1 cellular context compared by ENCODE assay signal in the genomic region with DNA sequence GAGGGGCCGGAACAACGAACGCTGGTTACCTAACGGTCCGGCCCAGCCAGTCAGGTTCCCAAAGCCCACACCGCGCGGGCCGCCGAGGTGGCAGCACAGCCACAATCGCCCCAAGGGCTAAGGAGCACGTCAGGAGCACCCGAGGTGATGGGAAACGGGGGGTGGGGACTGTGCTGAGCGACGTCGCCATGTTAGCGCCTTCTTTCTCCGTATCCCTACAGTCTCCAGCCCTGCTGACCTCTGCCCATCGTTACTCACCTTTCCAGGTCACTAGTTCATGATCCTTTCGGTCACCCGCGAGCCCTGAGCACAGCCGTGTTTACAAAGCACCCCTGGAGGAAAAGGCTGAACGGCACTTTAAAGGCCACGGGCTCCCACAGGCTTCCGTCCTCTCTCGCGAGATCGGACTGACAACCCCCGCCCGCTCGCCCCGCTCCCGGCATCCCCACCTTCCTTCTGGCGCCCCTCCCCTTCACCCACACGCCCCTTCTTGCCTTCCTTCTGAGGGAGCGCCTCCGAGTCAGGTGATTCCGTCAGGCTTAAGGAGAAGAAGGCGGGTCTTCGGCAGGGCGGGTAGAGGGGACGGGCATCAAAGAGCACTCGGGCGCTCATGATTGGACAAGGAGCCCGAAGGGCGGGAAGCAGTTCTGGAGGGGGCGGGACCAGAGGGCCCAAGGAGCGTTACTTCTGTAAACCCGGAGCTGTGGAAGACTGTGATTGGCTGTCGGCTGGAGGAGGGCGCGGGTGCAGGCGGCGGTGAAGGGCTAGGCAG.
TF ChIP-seq lines count a peak whose summit lies in the region.

A gene with protein sequence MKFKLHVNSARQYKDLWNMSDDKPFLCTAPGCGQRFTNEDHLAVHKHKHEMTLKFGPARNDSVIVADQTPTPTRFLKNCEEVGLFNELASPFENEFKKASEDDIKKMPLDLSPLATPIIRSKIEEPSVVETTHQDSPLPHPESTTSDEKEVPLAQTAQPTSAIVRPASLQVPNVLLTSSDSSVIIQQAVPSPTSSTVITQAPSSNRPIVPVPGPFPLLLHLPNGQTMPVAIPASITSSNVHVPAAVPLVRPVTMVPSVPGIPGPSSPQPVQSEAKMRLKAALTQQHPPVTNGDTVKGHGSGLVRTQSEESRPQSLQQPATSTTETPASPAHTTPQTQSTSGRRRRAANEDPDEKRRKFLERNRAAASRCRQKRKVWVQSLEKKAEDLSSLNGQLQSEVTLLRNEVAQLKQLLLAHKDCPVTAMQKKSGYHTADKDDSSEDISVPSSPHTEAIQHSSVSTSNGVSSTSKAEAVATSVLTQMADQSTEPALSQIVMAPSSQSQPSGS (minus strand): TSS at position 412 of the 772 bp plus-strand sequence. CDS start 31,760 bp downstream, outside the sequence.

TF ChIP-seq in GM12878, 131 proteins besides CTCF, POLR2A, EP300 and RAD21 (continued from another document and continues in another):
- TF ChIP-seq, protein P1, sequence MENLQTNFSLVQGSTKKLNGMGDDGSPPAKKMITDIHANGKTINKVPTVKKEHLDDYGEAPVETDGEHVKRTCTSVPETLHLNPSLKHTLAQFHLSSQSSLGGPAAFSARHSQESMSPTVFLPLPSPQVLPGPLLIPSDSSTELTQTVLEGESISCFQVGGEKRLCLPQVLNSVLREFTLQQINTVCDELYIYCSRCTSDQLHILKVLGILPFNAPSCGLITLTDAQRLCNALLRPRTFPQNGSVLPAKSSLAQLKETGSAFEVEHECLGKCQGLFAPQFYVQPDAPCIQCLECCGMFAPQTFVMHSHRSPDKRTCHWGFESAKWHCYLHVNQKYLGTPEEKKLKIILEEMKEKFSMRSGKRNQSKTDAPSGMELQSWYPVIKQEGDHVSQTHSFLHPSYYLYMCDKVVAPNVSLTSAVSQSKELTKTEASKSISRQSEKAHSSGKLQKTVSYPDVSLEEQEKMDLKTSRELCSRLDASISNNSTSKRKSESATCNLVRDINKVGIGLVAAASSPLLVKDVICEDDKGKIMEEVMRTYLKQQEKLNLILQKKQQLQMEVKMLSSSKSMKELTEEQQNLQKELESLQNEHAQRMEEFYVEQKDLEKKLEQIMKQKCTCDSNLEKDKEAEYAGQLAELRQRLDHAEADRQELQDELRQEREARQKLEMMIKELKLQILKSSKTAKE (IDR thresholded peaks at IDR 0.05; ENCODE audit: low read depth, poor library complexity, severe bottlenecking), result no peak
- TF ChIP-seq STAT1 (conservative IDR thresholded peaks at IDR 0.05) (no peak), STAT3 (IDR thresholded peaks at IDR 0.05; ENCODE audit: low read depth, low read length) (no peak), MEF2A (IDR thresholded peaks at IDR 0.05; ENCODE audit: insufficient read depth, low read depth, low read length) (no peak), JUNB (IDR thresholded peaks at IDR 0.05) (no peak), NKRF (conservative IDR thresholded peaks at IDR 0.05) (peak; percentile 85), USF1 (IDR thresholded peaks at IDR 0.05; ENCODE audit: borderline replicate concordance, extremely low read length, insufficient read depth, low read depth, low read length) (peak; percentile 38), PML (IDR thresholded peaks at IDR 0.05; ENCODE audit: low read length) (peak; percentile 79; the same call in 1 of the 2 replicates), GATAD2B (conservative IDR thresholded peaks at IDR 0.05; ENCODE audit: low read depth) (peak; percentile 50; the same call in 1 of the 2 replicates), NR2C2 (IDR thresholded peaks at IDR 0.05; ENCODE audit: borderline replicate concordance, control insufficient read depth, insufficient read length, low read depth) (no peak), MTA3 (IDR thresholded peaks at IDR 0.05; ENCODE audit: borderline replicate concordance, low read length) (no peak), RAD51 (IDR thresholded peaks at IDR 0.05) (peak; percentile 89), MYB (IDR thresholded peaks at IDR 0.05; ENCODE audit: borderline replicate concordance, low read depth, low read length) (no peak), PAX5 (IDR thresholded peaks at IDR 0.05; ENCODE audit: borderline replicate concordance, low read depth, low read length) (no peak; the same call in 1 of the 2 replicates), RCOR1 (conservative IDR thresholded peaks at IDR 0.05; ENCODE audit: low read depth, low read length) (peak; percentile 98), CBX5 (IDR thresholded peaks at IDR 0.05; ENCODE audit: low read depth) (no peak), HDAC2 (IDR thresholded peaks at IDR 0.05) (no peak), KAT2A (conservative IDR thresholded peaks at IDR 0.05; ENCODE audit: control insufficient read depth, low read depth, low read length) (no peak), SREBF1 (IDR thresholded peaks at IDR 0.05; ENCODE audit: low read length) (no peak), ZNF217 (IDR thresholded peaks at IDR 0.05) (no peak), NBN (IDR thresholded peaks at IDR 0.05) (peak; percentile 82), SMAD5 (IDR thresholded peaks at IDR 0.05; ENCODE audit: low read depth) (peak; percentile 63; the same call in 1 of the 2 replicates), PBX3 (IDR thresholded peaks at IDR 0.05; ENCODE audit: insufficient replicate concordance, low read depth, low read length) (peak; percentile 55), HCFC1 (IDR thresholded peaks at IDR 0.05; ENCODE audit: low read length) (peak; percentile 57), SREBF2 (IDR thresholded peaks at IDR 0.05; ENCODE audit: low read length) (no peak), CBX3 (IDR thresholded peaks at IDR 0.05; ENCODE audit: borderline replicate concordance, low read depth) (no peak), TBL1XR1 (IDR thresholded peaks at IDR 0.05; ENCODE audit: low read depth, low read length) (no peak)
- TF ChIP-seq, protein P2, sequence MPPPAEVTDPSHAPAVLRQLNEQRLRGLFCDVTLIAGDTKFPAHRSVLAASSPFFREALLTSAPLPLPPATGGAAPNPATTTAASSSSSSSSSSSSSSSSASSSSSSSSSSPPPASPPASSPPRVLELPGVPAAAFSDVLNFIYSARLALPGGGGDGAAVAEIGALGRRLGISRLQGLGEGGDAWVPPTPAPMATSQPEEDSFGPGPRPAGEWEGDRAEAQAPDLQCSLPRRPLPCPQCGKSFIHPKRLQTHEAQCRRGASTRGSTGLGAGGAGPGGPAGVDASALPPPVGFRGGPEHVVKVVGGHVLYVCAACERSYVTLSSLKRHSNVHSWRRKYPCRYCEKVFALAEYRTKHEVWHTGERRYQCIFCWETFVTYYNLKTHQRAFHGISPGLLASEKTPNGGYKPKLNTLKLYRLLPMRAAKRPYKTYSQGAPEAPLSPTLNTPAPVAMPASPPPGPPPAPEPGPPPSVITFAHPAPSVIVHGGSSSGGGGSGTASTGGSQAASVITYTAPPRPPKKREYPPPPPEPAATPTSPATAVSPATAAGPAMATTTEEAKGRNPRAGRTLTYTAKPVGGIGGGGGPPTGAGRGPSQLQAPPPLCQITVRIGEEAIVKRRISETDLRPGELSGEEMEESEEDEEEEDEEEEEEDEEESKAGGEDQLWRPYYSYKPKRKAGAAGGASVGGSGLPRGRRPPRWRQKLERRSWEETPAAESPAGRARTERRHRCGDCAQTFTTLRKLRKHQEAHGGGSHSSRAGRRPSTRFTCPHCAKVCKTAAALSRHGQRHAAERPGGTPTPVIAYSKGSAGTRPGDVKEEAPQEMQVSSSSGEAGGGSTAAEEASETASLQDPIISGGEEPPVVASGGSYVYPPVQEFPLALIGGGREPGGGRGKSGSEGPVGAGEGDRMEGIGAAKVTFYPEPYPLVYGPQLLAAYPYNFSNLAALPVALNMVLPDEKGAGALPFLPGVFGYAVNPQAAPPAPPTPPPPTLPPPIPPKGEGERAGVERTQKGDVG (CRISPR knock-in tag; IDR thresholded peaks at IDR 0.05), result no peak
- TF ChIP-seq, protein P3, sequence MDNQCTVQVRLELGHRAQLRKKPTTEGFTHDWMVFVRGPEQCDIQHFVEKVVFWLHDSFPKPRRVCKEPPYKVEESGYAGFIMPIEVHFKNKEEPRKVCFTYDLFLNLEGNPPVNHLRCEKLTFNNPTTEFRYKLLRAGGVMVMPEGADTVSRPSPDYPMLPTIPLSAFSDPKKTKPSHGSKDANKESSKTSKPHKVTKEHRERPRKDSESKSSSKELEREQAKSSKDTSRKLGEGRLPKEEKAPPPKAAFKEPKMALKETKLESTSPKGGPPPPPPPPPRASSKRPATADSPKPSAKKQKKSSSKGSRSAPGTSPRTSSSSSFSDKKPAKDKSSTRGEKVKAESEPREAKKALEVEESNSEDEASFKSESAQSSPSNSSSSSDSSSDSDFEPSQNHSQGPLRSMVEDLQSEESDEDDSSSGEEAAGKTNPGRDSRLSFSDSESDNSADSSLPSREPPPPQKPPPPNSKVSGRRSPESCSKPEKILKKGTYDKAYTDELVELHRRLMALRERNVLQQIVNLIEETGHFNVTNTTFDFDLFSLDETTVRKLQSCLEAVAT (IDR thresholded peaks at IDR 0.05), result peak; percentile 52; the same call in 1 of the 2 replicates
- TF ChIP-seq, protein P4, sequence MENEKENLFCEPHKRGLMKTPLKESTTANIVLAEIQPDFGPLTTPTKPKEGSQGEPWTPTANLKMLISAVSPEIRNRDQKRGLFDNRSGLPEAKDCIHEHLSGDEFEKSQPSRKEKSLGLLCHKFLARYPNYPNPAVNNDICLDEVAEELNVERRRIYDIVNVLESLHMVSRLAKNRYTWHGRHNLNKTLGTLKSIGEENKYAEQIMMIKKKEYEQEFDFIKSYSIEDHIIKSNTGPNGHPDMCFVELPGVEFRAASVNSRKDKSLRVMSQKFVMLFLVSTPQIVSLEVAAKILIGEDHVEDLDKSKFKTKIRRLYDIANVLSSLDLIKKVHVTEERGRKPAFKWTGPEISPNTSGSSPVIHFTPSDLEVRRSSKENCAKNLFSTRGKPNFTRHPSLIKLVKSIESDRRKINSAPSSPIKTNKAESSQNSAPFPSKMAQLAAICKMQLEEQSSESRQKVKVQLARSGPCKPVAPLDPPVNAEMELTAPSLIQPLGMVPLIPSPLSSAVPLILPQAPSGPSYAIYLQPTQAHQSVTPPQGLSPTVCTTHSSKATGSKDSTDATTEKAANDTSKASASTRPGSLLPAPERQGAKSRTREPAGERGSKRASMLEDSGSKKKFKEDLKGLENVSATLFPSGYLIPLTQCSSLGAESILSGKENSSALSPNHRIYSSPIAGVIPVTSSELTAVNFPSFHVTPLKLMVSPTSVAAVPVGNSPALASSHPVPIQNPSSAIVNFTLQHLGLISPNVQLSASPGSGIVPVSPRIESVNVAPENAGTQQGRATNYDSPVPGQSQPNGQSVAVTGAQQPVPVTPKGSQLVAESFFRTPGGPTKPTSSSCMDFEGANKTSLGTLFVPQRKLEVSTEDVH (IDR thresholded peaks at IDR 0.05; ENCODE audit: low read depth, partially characterized antibody), result no peak
- TF ChIP-seq, protein P5, sequence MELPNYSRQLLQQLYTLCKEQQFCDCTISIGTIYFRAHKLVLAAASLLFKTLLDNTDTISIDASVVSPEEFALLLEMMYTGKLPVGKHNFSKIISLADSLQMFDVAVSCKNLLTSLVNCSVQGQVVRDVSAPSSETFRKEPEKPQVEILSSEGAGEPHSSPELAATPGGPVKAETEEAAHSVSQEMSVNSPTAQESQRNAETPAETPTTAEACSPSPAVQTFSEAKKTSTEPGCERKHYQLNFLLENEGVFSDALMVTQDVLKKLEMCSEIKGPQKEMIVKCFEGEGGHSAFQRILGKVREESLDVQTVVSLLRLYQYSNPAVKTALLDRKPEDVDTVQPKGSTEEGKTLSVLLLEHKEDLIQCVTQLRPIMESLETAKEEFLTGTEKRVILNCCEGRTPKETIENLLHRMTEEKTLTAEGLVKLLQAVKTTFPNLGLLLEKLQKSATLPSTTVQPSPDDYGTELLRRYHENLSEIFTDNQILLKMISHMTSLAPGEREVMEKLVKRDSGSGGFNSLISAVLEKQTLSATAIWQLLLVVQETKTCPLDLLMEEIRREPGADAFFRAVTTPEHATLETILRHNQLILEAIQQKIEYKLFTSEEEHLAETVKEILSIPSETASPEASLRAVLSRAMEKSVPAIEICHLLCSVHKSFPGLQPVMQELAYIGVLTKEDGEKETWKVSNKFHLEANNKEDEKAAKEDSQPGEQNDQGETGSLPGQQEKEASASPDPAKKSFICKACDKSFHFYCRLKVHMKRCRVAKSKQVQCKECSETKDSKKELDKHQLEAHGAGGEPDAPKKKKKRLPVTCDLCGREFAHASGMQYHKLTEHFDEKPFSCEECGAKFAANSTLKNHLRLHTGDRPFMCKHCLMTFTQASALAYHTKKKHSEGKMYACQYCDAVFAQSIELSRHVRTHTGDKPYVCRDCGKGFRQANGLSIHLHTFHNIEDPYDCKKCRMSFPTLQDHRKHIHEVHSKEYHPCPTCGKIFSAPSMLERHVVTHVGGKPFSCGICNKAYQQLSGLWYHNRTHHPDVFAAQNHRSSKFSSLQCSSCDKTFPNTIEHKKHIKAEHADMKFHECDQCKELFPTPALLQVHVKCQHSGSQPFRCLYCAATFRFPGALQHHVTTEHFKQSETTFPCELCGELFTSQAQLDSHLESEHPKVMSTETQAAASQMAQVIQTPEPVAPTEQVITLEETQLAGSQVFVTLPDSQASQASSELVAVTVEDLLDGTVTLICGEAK (IDR thresholded peaks at IDR 0.05; ENCODE audit: borderline replicate concordance), result peak; percentile 48; the same call in 1 of the 2 replicates
